In the genomic region with DNA sequence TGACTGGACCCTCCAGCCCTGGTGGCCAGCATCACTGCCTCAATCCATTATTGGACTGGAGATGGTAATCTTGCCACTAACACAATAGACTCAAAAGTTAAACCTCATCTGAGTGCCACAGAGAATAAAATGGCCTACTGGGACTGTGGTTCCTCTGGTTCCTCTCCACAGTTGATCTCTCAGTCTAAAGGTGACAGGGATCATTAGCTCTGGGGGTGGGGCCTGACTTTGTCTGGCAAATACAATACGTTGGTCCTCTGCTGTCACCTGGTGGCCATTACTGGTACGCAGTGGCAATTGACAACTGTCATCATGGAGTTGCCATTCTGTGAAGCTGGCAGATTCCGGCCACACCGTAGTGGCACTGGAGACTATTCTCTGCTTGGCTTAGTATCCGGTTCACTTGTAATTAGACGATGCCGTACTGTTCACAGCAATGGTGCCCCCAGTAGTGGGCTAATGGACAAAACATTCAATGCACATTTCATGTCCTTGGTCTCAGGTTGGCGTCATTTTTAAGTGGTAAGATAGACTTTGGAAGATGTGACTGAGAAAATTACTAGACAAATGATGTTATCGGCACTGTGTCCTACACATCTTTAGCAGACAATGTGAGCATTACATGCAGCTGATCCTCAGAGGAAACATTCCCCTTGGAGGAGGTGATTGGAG, we compare ENCODE assay signal across 9 cellular contexts. TPM values are rescaled to one million over a fixed set of nuclear protein-coding genes. Genes with fewer than 3 reads are reported as not detected.
DNase-seq lines count a peak whose midpoint lies in the region; ATAC-seq, FAIRE-seq and TF ChIP-seq lines count a peak whose summit lies in the region.
"Had no signal": no experiment of that assay in that cellular context is flagged by ENCODE, and none has a peak within 500 bp of the region (broad histone marks: within the 10 kb centered on the region; RNA-seq: fewer than 3 reads in every experiment).

No MANE protein-coding gene starts in this region.

- peak; percentile 99 for TF ChIP-seq RAD21 in H1 (IDR thresholded peaks at IDR 0.05 in 1 of 2, conservative IDR thresholded peaks at IDR 0.05 in 1 of 2; ENCODE audit: low read depth in 2 of 2, low read length in 2 of 2)

- H3K4me3 ChIP-seq in H1 (ENCODE audit: extremely low read depth in 1 of 4, insufficient read depth in 2 of 4, low read depth in 3 of 4, low read length in 4 of 4): no peak overlapping the region

- no peak overlapping the region for H3K9ac ChIP-seq in H1 (replicated peaks in 1 of 4; ENCODE audit: extremely low read depth in 1 of 4, low read depth in 3 of 4, low read length in 3 of 4)

- 63% methylated on average over 9 of the region's 9 CpGs; no CpG with 5 or more reads in 1 of the 2 experiments for WGBS in H1 (ENCODE audit: extremely low coverage in 1 of 2, insufficient coverage in 1 of 2, insufficient read length in 1 of 2, insufficient replicate concordance in 2 of 2, low coverage in 1 of 2, low lambda C conversion rate in 2 of 2, missing lambda C conversion rate in 1 of 2), 2 experiments

- H3K27me3 Mint-ChIP-seq in activated CD8-positive, alpha-beta T cell treated with anti-CD3 and anti-CD28 coated beads, Interleukin-2, amount 10 ng/mL, durations not matched to agents 7 days and 5 days (ENCODE audit: low read depth): peaks cover 6% of the 10 kb centered on the region
- H3K27me3 Mint-ChIP-seq: activated naive CD8-positive, alpha-beta T cell had no signal

- H3K4me3 Mint-ChIP-seq in activated CD8-positive, alpha-beta T cell treated with anti-CD3 and anti-CD28 coated beads, Interleukin-2, amount 10 ng/mL, durations not matched to agents 7 days and 5 days: no peak overlapping the region
- H3K4me3 Mint-ChIP-seq: activated naive CD8-positive, alpha-beta T cell had no signal

- peaks cover 0 to 13% of the 10 kb centered on the region in 2 experiments; a peak in 2 of 4 replicates for H3K9me3 ChIP-seq in H1 (ENCODE audit: insufficient read depth in 2 of 2, low read depth in 1 of 2, low read length in 1 of 2)

- H3K4me2 ChIP-seq in H1 (ENCODE audit: insufficient read depth in 1 of 2, low read depth in 2 of 2, low read length in 2 of 2): no peak overlapping the region

- H3K36me3 Mint-ChIP-seq in activated CD8-positive, alpha-beta T cell treated with anti-CD3 and anti-CD28 coated beads, Interleukin-2, amount 10 ng/mL, durations not matched to agents 7 days and 5 days (ENCODE audit: low read depth): no peaks in the 10 kb centered on the region
- H3K36me3 Mint-ChIP-seq: activated naive CD8-positive, alpha-beta T cell had no signal

- no peak overlapping the region for H2AFZ ChIP-seq in H1 (ENCODE audit: low read length)

- no peaks in the 10 kb centered on the region for H3K36me3 ChIP-seq in H1 (ENCODE audit: control insufficient read depth in 2 of 4, insufficient read depth in 4 of 4, low read length in 3 of 4)

- TF ChIP-seq EP300 in H1 (IDR thresholded peaks at IDR 0.05; ENCODE audit: borderline replicate concordance in 1 of 2, low read depth in 2 of 2, low read length in 2 of 2): no peak

- no peaks in the 10 kb centered on the region for H3K27me3 ChIP-seq in H1 (replicated peaks in 1 of 4; ENCODE audit: control insufficient read depth in 3 of 4, extremely low read depth in 1 of 4, insufficient read depth in 3 of 4, low read length in 3 of 4)

- no peak overlapping the region for H2AK5ac ChIP-seq in H1 (ENCODE audit: low read depth, low read length)

- H4K8ac ChIP-seq in H1 (ENCODE audit: extremely low read depth, insufficient read depth, low read length): no peak overlapping the region

- peak; percentile 97 for FAIRE-seq in H1 (lab: Jason Lieb, UNC)

- no peak overlapping the region for H3K18ac ChIP-seq in H1 (ENCODE audit: extremely low read depth, low read length)

- no peak overlapping the region for H3K23ac ChIP-seq in H1 (ENCODE audit: insufficient read length)

- no peaks in the 10 kb centered on the region for H3K79me2 ChIP-seq in H1 (ENCODE audit: control insufficient read depth in 1 of 2, insufficient read depth in 2 of 2, low read length in 2 of 2)

- no peak overlapping the region for H4K5ac ChIP-seq in H1 (ENCODE audit: insufficient read length, low read depth, low read length)

- peak; percentile 74 to 98 (median 97) for TF ChIP-seq CTCF in H1 (IDR thresholded peaks at IDR 0.05; ENCODE audit: control extremely low read depth in 1 of 3, insufficient read depth in 1 of 3, low read depth in 1 of 3, low read length in 3 of 3)

- no peaks in the 10 kb centered on the region for H3K79me1 ChIP-seq in H1 (ENCODE audit: low read depth, low read length)

- no peak overlapping the region for H4K91ac ChIP-seq in H1 (replicated peaks; ENCODE audit: insufficient read length, low read length)

- no peak overlapping the region for H3K4ac ChIP-seq in H1 (replicated peaks; ENCODE audit: insufficient read length, low read depth, low read length)

- TF ChIP-seq POLR2A in H1 (IDR thresholded peaks at IDR 0.05; ENCODE audit: control extremely low read depth in 1 of 2, low read depth in 2 of 2, low read length in 2 of 2): no peak

- H2BK15ac ChIP-seq in H1 (ENCODE audit: low read length): no peak overlapping the region; the same call in 1 of the 2 replicates

- peaks cover 0 to 4% (median under 1%) of the 10 kb centered on the region in 4 experiments; a peak in 2 of 7 replicates for H3K4me1 ChIP-seq in H1 (replicated peaks in 1 of 4; ENCODE audit: control insufficient read depth in 3 of 4, insufficient read depth in 4 of 4, low read length in 3 of 4)

- no peaks in the 10 kb centered on the region for H3K23me2 ChIP-seq in H1 (ENCODE audit: low read depth, low read length)

- CTCF ChIA-PET in activated CD8-positive, alpha-beta T cell treated with anti-CD3 and anti-CD28 coated beads, Interleukin-2, amount 10 ng/mL, durations not matched to agents 7 days and 5 days (lab: Charles Lee): interaction anchor here (0.6 to 6.1 kb wide), 48 partner anchors 10 to 724 kb away, joined by 3 to 158 read pairs (median 4); no protein-coding TSS in a partner anchor
- CTCF ChIA-PET in H1 (lab: Charles Lee; ENCODE audit: partially characterized antibody): interaction anchor here (0.6 to 2.5 kb wide), 54 partner anchors 10 to 886 kb away, joined by 3 to 114 read pairs (median 4); a partner anchor contains a TSS

- no peak overlapping the region for H3K27ac ChIP-seq in H1 (ENCODE audit: low read depth, low read length)

- H3K9me3 Mint-ChIP-seq in activated CD8-positive, alpha-beta T cell treated with anti-CD3 and anti-CD28 coated beads, Interleukin-2, amount 10 ng/mL, durations not matched to agents 7 days and 5 days (ENCODE audit: insufficient read depth): no peaks in the 10 kb centered on the region

- peak; percentile 98 for ATAC-seq in GM19467 (IDR thresholded peaks at IDR 0.05; ENCODE audit: unreplicated experiment)
- peak; percentile 84 for ATAC-seq in HG03558 (IDR thresholded peaks at IDR 0.05; ENCODE audit: extremely low read depth, unreplicated experiment)
- peak; percentile 91 for ATAC-seq in activated CD8-positive, alpha-beta T cell treated with anti-CD3 and anti-CD28 coated beads, Interleukin-2, amount 10 ng/mL, durations not matched to agents 7 days and 5 days

- H2BK12ac ChIP-seq in H1 (ENCODE audit: low read depth, low read length): no peak overlapping the region

- H3K14ac ChIP-seq in H1 (ENCODE audit: insufficient read length): no peak overlapping the region

- POLR2A ChIA-PET in activated CD8-positive, alpha-beta T cell treated with anti-CD3 and anti-CD28 coated beads, Interleukin-2, amount 10 ng/mL, durations not matched to agents 7 days and 5 days (lab: Charles Lee): interaction anchor here (0.5 to 0.6 kb wide), 2 partner anchors 10 to 286 kb away, joined by 3 read pairs; no protein-coding TSS in a partner anchor
- POLR2A ChIA-PET in H1 (lab: Charles Lee; ENCODE audit: partially characterized antibody): interaction anchor here (0.7 to 1.1 kb wide), 3 partner anchors 74 to 150 kb away, joined by 3 to 4 read pairs (median 4); no protein-coding TSS in a partner anchor

- H3K27ac Mint-ChIP-seq in activated CD8-positive, alpha-beta T cell treated with anti-CD3 and anti-CD28 coated beads, Interleukin-2, amount 10 ng/mL, durations not matched to agents 7 days and 5 days: no peak overlapping the region
- H3K27ac Mint-ChIP-seq: activated naive CD8-positive, alpha-beta T cell had no signal

- no peak overlapping the region for H2BK120ac ChIP-seq in H1 (replicated peaks; ENCODE audit: low read depth, low read length)

- no peak overlapping the region for H2BK5ac ChIP-seq in H1 (ENCODE audit: low read depth, low read length)

- peak; percentile 81 for DNase-seq in COLO668 (lab: John Stamatoyannopoulos, UW; ENCODE audit: unreplicated experiment)
- DNase-seq in NCI-H82 (lab: John Stamatoyannopoulos, UW): peak; percentile 88
- DNase-seq in activated CD8-positive, alpha-beta T cell treated with anti-CD3 and anti-CD28 coated beads, Interleukin-2, amount 10 ng/mL, durations not matched to agents 7 days and 5 days: peak; percentile 90
- peak in 1 of 2 experiments; percentile 92 for DNase-seq in H1 (ENCODE audit: low read depth in 1 of 2, low spot score in 2 of 2)
- DNase-seq in midbrain (lab: John Stamatoyannopoulos, UW): peak; percentile 53
- DNase-seq in stimulated activated CD8-positive, alpha-beta memory T cell treated with anti-CD3 and anti-CD28 coated beads, Interleukin-7, amount 100 ng/mL, for 1 hour (ENCODE audit: low read depth in 2 of 2): peak; percentile 45 to 64

- no peak overlapping the region for H2BK20ac ChIP-seq in H1 (ENCODE audit: low read length)

- H3K56ac ChIP-seq in H1 (replicated peaks; ENCODE audit: insufficient read length, low read depth, low read length): no peak overlapping the region

- H4K20me1 ChIP-seq in H1 (replicated peaks in 1 of 2; ENCODE audit: control insufficient read depth in 1 of 2, insufficient read depth in 2 of 2, low read length in 2 of 2): no peaks in the 10 kb centered on the region

- peaks cover 11% of the 10 kb centered on the region for H3K4me1 Mint-ChIP-seq in activated CD8-positive, alpha-beta T cell treated with anti-CD3 and anti-CD28 coated beads, Interleukin-2, amount 10 ng/mL, durations not matched to agents 7 days and 5 days (ENCODE audit: low read depth)

RNA-seq across cellular contexts. Expression of a gene that starts 6.7 kb away (rescaled TPM):
- 10 to 100 TPM; 12.0 to 13.0 TPM for total RNA-seq in activated CD8-positive, alpha-beta T cell treated with anti-CD3 and anti-CD28 coated beads, Interleukin-2, amount 10 ng/mL, durations not matched to agents 7 days and 5 days
- total RNA-seq in H1 (2021; fragmentation: NEBNext Ultra II Directional; extraction: Animal tissue kit (Norgen Biotek cat#: 25700)): not detected in 2 replicates
- 0.15 TPM in 1 of 2 replicates, not detected in the other for polyA plus RNA-seq in H1 (2011; rRNA removed)
- 0.16 TPM for polyA plus RNA-seq in H1 (2011; cell fraction: cytosol; rRNA removed)
- polyA plus RNA-seq in H1 (2011; cell fraction: nucleus; rRNA removed): 0.19 TPM
- not detected in 4 replicates for polyA plus RNA-seq in H1 (2012, experiment 1 of 2)
- not detected for polyA plus RNA-seq in H1 (2012, experiment 2 of 2)
- polyA plus RNA-seq in H1 (2013, experiment 1 of 2): 0.43 TPM
- 0.50 TPM for polyA plus RNA-seq in H1 (2013, experiment 2 of 2)
- polyA minus RNA-seq in H1 (2011; rRNA and poly(A)+ RNA removed): 0.24 TPM in 1 of 2 replicates, not detected in the other
- not detected for polyA minus RNA-seq in H1 (2011; cell fraction: cytosol; rRNA and poly(A)+ RNA removed)
- polyA minus RNA-seq in H1 (2011; cell fraction: nucleus; rRNA and poly(A)+ RNA removed): not detected

RNA-seq across cellular contexts. Expression of a gene that starts 17.8 kb away (rescaled TPM):
- not detected for total RNA-seq in activated CD8-positive, alpha-beta T cell treated with anti-CD3 and anti-CD28 coated beads, Interleukin-2, amount 10 ng/mL, durations not matched to agents 7 days and 5 days
- total RNA-seq in H1 (2021; fragmentation: NEBNext Ultra II Directional; extraction: Animal tissue kit (Norgen Biotek cat#: 25700)): 0.20 and 0.38 TPM in 2 replicates
- polyA plus RNA-seq in H1 (2011; rRNA removed): 0.06 and 0.17 TPM in 2 replicates
- 0.10 TPM for polyA plus RNA-seq in H1 (2011; cell fraction: cytosol; rRNA removed)
- polyA plus RNA-seq in H1 (2011; cell fraction: nucleus; rRNA removed): not detected
- 0.15 to 0.23 TPM (median 0.17 TPM) in 3 of 4 replicates, not detected in the other for polyA plus RNA-seq in H1 (2012, experiment 1 of 2)
- polyA plus RNA-seq in H1 (2012, experiment 2 of 2): not detected
- 0.91 TPM for polyA plus RNA-seq in H1 (2013, experiment 1 of 2)
- polyA plus RNA-seq in H1 (2013, experiment 2 of 2): 1.5 TPM
- polyA minus RNA-seq in H1 (2011; rRNA and poly(A)+ RNA removed): 0.13 and 0.24 TPM in 2 replicates
- polyA minus RNA-seq in H1 (2011; cell fraction: cytosol; rRNA and poly(A)+ RNA removed): not detected
- not detected for polyA minus RNA-seq in H1 (2011; cell fraction: nucleus; rRNA and poly(A)+ RNA removed)

Comparison
In these comparisons a context has a peak if more than half of its experiments do, and no peak if none do; other contexts are left out.
1. RNA of a gene that starts 6.7 kb away (total RNA-seq): 12.0 to 13.0 TPM in activated CD8-positive, alpha-beta T cell treated with anti-CD3 and anti-CD28 coated beads, Interleukin-2, amount 10 ng/mL, durations not matched to agents 7 days and 5 days; not detected in H1; every median in the first group is over 10 times any median in the second.
2. Peak in every context shown above with its lines, with median percentiles within 50 percentile points of each other: ATAC-seq.